Comparison of ENCODE assay signal across 28 cellular contexts in the genomic region with DNA sequence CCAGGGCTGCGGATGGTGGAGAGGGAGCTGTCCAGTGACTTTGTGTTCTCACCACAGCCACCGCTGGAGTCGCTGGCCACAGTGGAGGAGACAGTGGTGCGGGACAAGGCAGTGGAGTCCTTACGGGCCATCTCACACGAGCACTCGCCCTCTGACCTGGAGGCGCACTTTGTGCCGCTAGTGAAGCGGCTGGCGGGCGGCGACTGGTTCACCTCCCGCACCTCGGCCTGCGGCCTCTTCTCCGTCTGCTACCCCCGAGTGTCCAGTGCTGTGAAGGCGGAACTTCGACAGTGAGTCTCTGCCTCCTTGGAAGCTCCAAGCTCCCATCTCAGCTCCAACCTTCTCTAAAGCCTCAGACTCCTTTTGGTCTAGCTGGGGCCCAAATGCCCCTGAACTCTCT.
"Had no signal": no experiment of that assay in that cellular context is flagged by ENCODE, and none has a peak within 500 bp of the region (broad histone marks: within the 10 kb centered on the region; RNA-seq: fewer than 3 reads in every experiment).

No MANE protein-coding gene starts in this region.

- ATAC-seq: mucosa of descending colon; naive thymus-derived CD4-positive, alpha-beta T cell; natural killer cell treated with Interleukin-12 subunit alpha and Interleukin-12 subunit beta and Interleukin-15 and Interleukin-18, amount 100 ng/mL, for 72 hours; pancreas; right cardiac atrium; stimulated activated naive B cell treated with anti-CD40 and anti-IgM and Interleukin-4, amounts not matched to agents 10 μg/mL and 1 μg/mL and 100 μg/mL, for 72 hours; stimulated activated naive CD8-positive, alpha-beta T cell treated with anti-CD3 and anti-CD28 coated beads, Interleukin-15, Interleukin-2, amounts not matched to agents 100 U/mL and 50 U/mL, for 24 hours had no signal

- H3K4me3 ChIP-seq: left ventricle myocardium inferior, lung, mucosa of descending colon, pancreas, prostate gland, smooth muscle cell, stomach, testis, thyroid gland, transverse colon, uterus had no signal

- H3K36me3 ChIP-seq: uterus had no signal

- H3K4me1 ChIP-seq: pancreas, prostate gland, testis, thyroid gland, transverse colon, uterus had no signal

- H3K4me1 Mint-ChIP-seq: mesothelial cell of epicardium had no signal

- H3K27me3 Mint-ChIP-seq: naive thymus-derived CD4-positive, alpha-beta T cell; natural killer cell treated with Interleukin-12 subunit alpha and Interleukin-12 subunit beta and Interleukin-15 and Interleukin-18, amount 100 ng/mL, for 72 hours; stimulated activated naive B cell treated with anti-CD40 and anti-IgM and Interleukin-4, amounts not matched to agents 10 μg/mL and 1 μg/mL and 100 μg/mL, for 72 hours had no signal

- DNase-seq: hippocampal formation; immature natural killer cell; islet precursor cell; left ventricle myocardium inferior; mesendoderm; mucosa of descending colon; naive thymus-derived CD4-positive, alpha-beta T cell; nucleus accumbens; pancreas; posterior cingulate gyrus; retina; right cardiac atrium; stimulated activated CD4-positive, alpha-beta T cell treated with anti-CD3 and anti-CD28 coated beads, Interleukin-12 subunit alpha, Interleukin-12 subunit beta, amount 100 ng/mL, for 4 hours; stimulated activated CD4-positive, alpha-beta T cell treated with anti-CD3 and anti-CD28 coated beads, Interleukin-15, amount 100 ng/mL, for 24 hours; stimulated activated CD4-positive, alpha-beta T cell treated with anti-CD3 and anti-CD28 coated beads, Interleukin-2, amount 100 ng/mL, for 24 hours; stimulated activated CD4-positive, alpha-beta T cell treated with anti-CD3 and anti-CD28 coated beads, Interleukin-4, amount 100 ng/mL, for 1 hour; stimulated activated naive B cell treated with anti-CD40 and anti-IgM and Interleukin-4, amounts not matched to agents 10 μg/mL and 1 μg/mL and 100 μg/mL, for 72 hours; stimulated activated naive CD8-positive, alpha-beta T cell treated with anti-CD3 and anti-CD28 coated beads, Interleukin-15, Interleukin-2, amounts not matched to agents 100 U/mL and 50 U/mL, for 24 hours; stomach; testis; thyroid gland; transverse colon; uterus had no signal

- H3K27ac Mint-ChIP-seq: mesothelial cell of epicardium; naive thymus-derived CD4-positive, alpha-beta T cell; natural killer cell treated with Interleukin-12 subunit alpha and Interleukin-12 subunit beta and Interleukin-15 and Interleukin-18, amount 100 ng/mL, for 72 hours had no signal

- H3K9me3 Mint-ChIP-seq: immature natural killer cell; mesothelial cell of epicardium; naive thymus-derived CD4-positive, alpha-beta T cell; natural killer cell treated with Interleukin-12 subunit alpha and Interleukin-12 subunit beta and Interleukin-15 and Interleukin-18, amount 100 ng/mL, for 72 hours; stimulated activated naive B cell treated with anti-CD40 and anti-IgM and Interleukin-4, amounts not matched to agents 10 μg/mL and 1 μg/mL and 100 μg/mL, for 72 hours had no signal

- H3K9me3 ChIP-seq: left ventricle myocardium inferior, mucosa of descending colon, pancreas, prostate gland, stomach, testis, thyroid gland, transverse colon, uterus had no signal

- H3K27me3 ChIP-seq: pancreas, stomach, testis, thyroid gland, transverse colon, uterus had no signal

- H3K4me3 Mint-ChIP-seq: immature natural killer cell; mesothelial cell of epicardium; naive thymus-derived CD4-positive, alpha-beta T cell; natural killer cell treated with Interleukin-12 subunit alpha and Interleukin-12 subunit beta and Interleukin-15 and Interleukin-18, amount 100 ng/mL, for 72 hours; stimulated activated naive B cell treated with anti-CD40 and anti-IgM and Interleukin-4, amounts not matched to agents 10 μg/mL and 1 μg/mL and 100 μg/mL, for 72 hours had no signal

- H3K4me2 ChIP-seq: smooth muscle cell had no signal

- H3K27ac ChIP-seq: left ventricle myocardium inferior, pancreas, prostate gland, stomach, testis, thyroid gland, transverse colon, uterus had no signal
